8 cellular contexts compared by ENCODE assay signal in genomic region chr13:46665630-46666482, GRCh38.
DNase-seq lines count a peak whose midpoint lies in the region; ATAC-seq, FAIRE-seq and TF ChIP-seq lines count a peak whose summit lies in the region.

No MANE protein-coding gene starts in this region.

- peaks cover 6% of the 10 kb centered on the region in 2 experiments for H3K36me3 ChIP-seq in trophoblast cell (ENCODE audit: control insufficient read depth in 1 of 2, insufficient read depth in 2 of 2, low read length in 2 of 2)

- no peaks in the 10 kb centered on the region for H3K79me2 ChIP-seq in trophoblast cell (ENCODE audit: control insufficient read depth, insufficient read depth, low read length, poor library complexity)

- TF ChIP-seq CTCF in chondrocyte (IDR thresholded peaks at IDR 0.05) (no peak), GM13976 (IDR thresholded peaks at IDR 0.05; ENCODE audit: borderline replicate concordance, control extremely low read depth, extremely low read depth, insufficient read depth, missing control alignments) (no peak)

- H2BK5ac ChIP-seq in trophoblast cell (ENCODE audit: low read depth, low read length, poor library complexity): no peak overlapping the region

- no peak overlapping the region for H2BK120ac ChIP-seq in trophoblast cell (ENCODE audit: insufficient read depth, low read length, poor library complexity)

- ATAC-seq in HG03460 (IDR thresholded peaks at IDR 0.05; ENCODE audit: unreplicated experiment): peak; percentile 38

- no peaks in the 10 kb centered on the region for H3K79me1 ChIP-seq in trophoblast cell (ENCODE audit: low read length)

- H3K23ac ChIP-seq in trophoblast cell (ENCODE audit: low read length): no peak overlapping the region

- H2BK12ac ChIP-seq in trophoblast cell (ENCODE audit: low read length): no peak overlapping the region

- peaks cover 43% of the 10 kb centered on the region for H3K4me1 Mint-ChIP-seq in chondrocyte (ENCODE audit: low read depth)

- no peaks in the 10 kb centered on the region for H3K27me3 ChIP-seq in trophoblast cell (ENCODE audit: insufficient read depth, low read length)

- no peak overlapping the region for H4K12ac ChIP-seq in trophoblast cell (ENCODE audit: low read depth, low read length)

- peaks cover 10 to 13% of the 10 kb centered on the region in 2 experiments for H3K4me1 ChIP-seq in trophoblast cell (ENCODE audit: control insufficient read depth in 1 of 2, insufficient read depth in 2 of 2, low read length in 2 of 2)

- no peaks in the 10 kb centered on the region for H3K9me3 Mint-ChIP-seq in chondrocyte (ENCODE audit: low read depth)

- WGBS in trophoblast cell (ENCODE audit: extremely low coverage, insufficient coverage, insufficient read length): no CpG with 5 or more reads among the region's 7 CpGs

- H3K14ac ChIP-seq in trophoblast cell (ENCODE audit: low read length): no peak overlapping the region

- no peak overlapping the region for H3K18ac ChIP-seq in trophoblast cell (ENCODE audit: low read length)

- no peak overlapping the region for H3K4me3 ChIP-seq in trophoblast cell (ENCODE audit: low read depth, low read length)

- no peak overlapping the region for H3K4ac ChIP-seq in trophoblast cell (ENCODE audit: low read depth, low read length)

- no peak overlapping the region for H4K91ac ChIP-seq in trophoblast cell (ENCODE audit: low read depth, low read length)

- in situ Hi-C loops in GM13976 (cut with MboI; ENCODE audit: low sequenced_read_pairs, unreplicated experiment): no loop called here

- peak overlapping the region; percentile 79 for H3K27ac Mint-ChIP-seq in chondrocyte (ENCODE audit: unreplicated experiment)

- H3K4me3 Mint-ChIP-seq in chondrocyte (ENCODE audit: unreplicated experiment): peak overlapping the region; percentile 7

- H2AK5ac ChIP-seq in trophoblast cell (ENCODE audit: low read length): no peak overlapping the region

- no peak overlapping the region for H2AFZ ChIP-seq in trophoblast cell (ENCODE audit: insufficient read depth, low read length, poor library complexity)

- H3K9ac ChIP-seq in trophoblast cell (ENCODE audit: low read length): no peak overlapping the region

- H3K27ac ChIP-seq in trophoblast cell (ENCODE audit: low read depth, low read length): peak overlapping the region; percentile 70

- H4K8ac ChIP-seq in trophoblast cell (ENCODE audit: low read depth, low read length): no peak overlapping the region

- H3K4me2 ChIP-seq in trophoblast cell (ENCODE audit: low read length): no peak overlapping the region

- FAIRE-seq in GM18507 (lab: Jason Lieb, UNC): peak; percentile 86

- H3K36me3 Mint-ChIP-seq in chondrocyte (ENCODE audit: low read depth): no peaks in the 10 kb centered on the region

- H3K9me3 ChIP-seq in trophoblast cell (ENCODE audit: insufficient read depth, low read depth, low read length): no peaks in the 10 kb centered on the region

- H3K27me3 Mint-ChIP-seq in chondrocyte (ENCODE audit: low read depth): no peaks in the 10 kb centered on the region

- DNase-seq in GM18507 (ENCODE audit: extremely low spot score, insufficient read length, low read depth) (no peak), chondrocyte (ENCODE audit: low spot score) (no peak), trophoblast cell (no peak), COR-L47 (lab: John Stamatoyannopoulos, UW) (no peak), DMS79 treated with DMSO at 0.1 percent for 48 hours (lab: John Stamatoyannopoulos, UW) (no peak), GM13976 (ENCODE audit: low spot score) (no peak), KG1 (lab: John Stamatoyannopoulos, UW) (no peak)
